ENCODE assay signal across 17 cellular contexts in genomic region chr10:49162063-49162462, GRCh38. TPM values are rescaled to one million over a fixed set of nuclear protein-coding genes. Genes with fewer than 3 reads are reported as not detected.
DNase-seq lines count a peak whose midpoint lies in the region; ATAC-seq and TF ChIP-seq lines count a peak whose summit lies in the region.
"Had no signal": no experiment of that assay in that cellular context is flagged by ENCODE, and none has a peak within 500 bp of the region (broad histone marks: within the 10 kb centered on the region; RNA-seq: fewer than 3 reads in every experiment).

No MANE protein-coding gene starts in this region.

- ATAC-seq in IMR-90 (ENCODE audit: low read depth) (no peak), HG03571 (IDR thresholded peaks at IDR 0.05; ENCODE audit: unreplicated experiment) (no peak)
- peak; percentile 24 for ATAC-seq in activated T-helper 17 cell treated with anti-CD3 and anti-CD28 coated beads, Interleukin-2, amount 50 U/mL, for 72 hours (replicated peaks)
- ATAC-seq: CD8-positive, alpha-beta T cell had no signal

- no peak overlapping the region for H2AK9ac ChIP-seq in IMR-90 (replicated peaks; ENCODE audit: low read depth, low read length, poor library complexity)

- H2BK15ac ChIP-seq in IMR-90 (ENCODE audit: low read depth, low read length), result peak overlapping the region; percentile 31; the same call in 1 of the 3 replicates

- in situ Hi-C loops in IMR-90 (cut with MboI; ENCODE audit: low sequenced_read_pairs), result no loop called here

- no peak overlapping the region for H2AFZ ChIP-seq in IMR-90 (replicated peaks; ENCODE audit: low read length, poor library complexity)
- H2AFZ ChIP-seq: GM23248 had no signal

- no peak for TF ChIP-seq POLR2A in IMR-90 (IDR thresholded peaks at IDR 0.05; ENCODE audit: low read depth, low read length)

- no peaks in the 10 kb centered on the region for H4K20me1 ChIP-seq in IMR-90 (ENCODE audit: insufficient read depth, low read length)

- peak overlapping the region; percentile 56; the same call in 1 of the 2 replicates for H3K4ac ChIP-seq in IMR-90 (ENCODE audit: low read depth, low read length)

- H2BK120ac ChIP-seq in IMR-90 (ENCODE audit: low read depth, low read length), result peak overlapping the region; percentile 80

- POLR2A ChIA-PET in IMR-90 (lab: Charles Lee; ENCODE audit: unreplicated experiment), result no interaction called here

- no peak overlapping the region for H3K23ac ChIP-seq in IMR-90 (ENCODE audit: low read depth, low read length)

- intact Hi-C loops in IMR-90 (cut with micrococcal nuclease), result loop anchor here (5.0 to 10.0 kb wide), 2 partner anchors 353 to 505 kb away; no protein-coding TSS in a partner anchor

- no peak overlapping the region for H3K4me2 ChIP-seq in IMR-90 (ENCODE audit: low read depth, low read length)

- H3K36me3 ChIP-seq in IMR-90 (ENCODE audit: control insufficient read depth, insufficient read depth, low read length) (no peaks in the 10 kb centered on the region), endodermal cell (ENCODE audit: control insufficient read depth, insufficient read depth, low read length) (no peaks in the 10 kb centered on the region)

- no peak overlapping the region for H3K27ac ChIP-seq in IMR-90 (ENCODE audit: insufficient read depth, low read length)
- no peak overlapping the region for H3K27ac ChIP-seq in endodermal cell (ENCODE audit: low read depth, low read length)
- H3K27ac ChIP-seq: GM23248 had no signal

- H3K79me1 ChIP-seq in IMR-90 (ENCODE audit: low read depth in 1 of 2, low read length in 2 of 2), result no peaks in the 10 kb centered on the region

- WGBS in IMR-90 (ENCODE audit: extremely low coverage in 2 of 2, insufficient read length in 1 of 2), 2 experiments, result 88% methylated on average over 4 of the region's 5 CpGs; no CpG with 5 or more reads in 1 of the 2 experiments
- WGBS in endodermal cell (ENCODE audit: insufficient coverage in 1 of 2, insufficient read length in 1 of 2), 2 experiments, result 94 to 96% methylated on average over 4 to 5 of the region's 5 CpGs

- peak overlapping the region; percentile 40 for H2BK20ac ChIP-seq in IMR-90 (ENCODE audit: low read depth, low read length)

- no TSS peak for BruUV-seq in IMR-90 (replicated peaks; lab: Mats Ljungman, UMichigan)

- H4K8ac ChIP-seq in IMR-90 (ENCODE audit: low read depth in 2 of 2, low read length in 2 of 2), result no peak overlapping the region; a peak in 1 of 4 replicates

- H3K4me1 Mint-ChIP-seq in activated T-helper 17 cell treated with anti-CD3 and anti-CD28 coated beads, Interleukin-2, amount 50 U/mL, for 72 hours, result peaks cover 30% of the 10 kb centered on the region
- H3K4me1 Mint-ChIP-seq in endodermal cell, result peaks cover 7% of the 10 kb centered on the region

- H3K9me1 ChIP-seq in IMR-90 (ENCODE audit: insufficient read depth, low read length), result peaks cover 17% of the 10 kb centered on the region

- H3K56ac ChIP-seq in IMR-90 (ENCODE audit: extremely low read depth, insufficient read depth, low read length), result no peak overlapping the region

- no peak for TF ChIP-seq RAD21 in IMR-90 (IDR thresholded peaks at IDR 0.05; ENCODE audit: low read length)

- DNase-seq in IMR-90 (peak; percentile 57), endodermal cell (peak; percentile 5), cortex of kidney (lab: John Stamatoyannopoulos, UW) (no peak), KG1 (lab: John Stamatoyannopoulos, UW) (no peak)
- DNase-seq: COR-L47, DMS153, DMS79 treated with DMSO at 0.1 percent for 48 hours had no signal

- H4K91ac ChIP-seq in IMR-90 (ENCODE audit: insufficient read depth, low read depth, low read length), result peak overlapping the region; percentile 7; the same call in 1 of the 2 replicates

- H3K27me3 ChIP-seq in IMR-90 (ENCODE audit: control insufficient read depth, insufficient read depth, low read length) (no peaks in the 10 kb centered on the region), endodermal cell (ENCODE audit: control insufficient read depth, insufficient read depth, low read length, poor library complexity, severe bottlenecking) (no peaks in the 10 kb centered on the region)

- no peak for TF ChIP-seq CTCF in IMR-90 (conservative IDR thresholded peaks at IDR 0.05; ENCODE audit: low read depth, low read length)
- no peak for TF ChIP-seq CTCF in endodermal cell (conservative IDR thresholded peaks at IDR 0.05)

- H3K27ac Mint-ChIP-seq in activated T-helper 17 cell treated with anti-CD3 and anti-CD28 coated beads, Interleukin-2, amount 50 U/mL, for 72 hours, result peak overlapping the region; percentile 23
- no peak overlapping the region for H3K27ac Mint-ChIP-seq in endodermal cell
- H3K27ac Mint-ChIP-seq: CD8-positive, alpha-beta T cell; H9 had no signal

- H3K9me3 Mint-ChIP-seq in activated T-helper 17 cell treated with anti-CD3 and anti-CD28 coated beads, Interleukin-2, amount 50 U/mL, for 72 hours, result peaks cover 4% of the 10 kb centered on the region
- no peaks in the 10 kb centered on the region for H3K9me3 Mint-ChIP-seq in endodermal cell
- H3K9me3 Mint-ChIP-seq: CD14-positive monocyte; CD8-positive, alpha-beta T cell had no signal

- H3K4me1 ChIP-seq in IMR-90 (ENCODE audit: control insufficient read depth, insufficient read depth, low read length) (peaks cover 13% of the 10 kb centered on the region), endodermal cell (ENCODE audit: control insufficient read depth, insufficient read depth, low read length) (no peaks in the 10 kb centered on the region)

- H3K9me3 ChIP-seq in IMR-90 (ENCODE audit: control insufficient read depth, insufficient read depth, low read length) (no peaks in the 10 kb centered on the region), endodermal cell (ENCODE audit: control insufficient read depth, low read length) (no peaks in the 10 kb centered on the region)

- H3K4me3 Mint-ChIP-seq in activated T-helper 17 cell treated with anti-CD3 and anti-CD28 coated beads, Interleukin-2, amount 50 U/mL, for 72 hours, result no peak overlapping the region
- H3K4me3 Mint-ChIP-seq in endodermal cell, result no peak overlapping the region
- H3K4me3 Mint-ChIP-seq: CD14-positive monocyte; CD8-positive, alpha-beta T cell; H9 had no signal

- peaks cover 4% of the 10 kb centered on the region for H3K27me3 Mint-ChIP-seq in activated T-helper 17 cell treated with anti-CD3 and anti-CD28 coated beads, Interleukin-2, amount 50 U/mL, for 72 hours
- no peaks in the 10 kb centered on the region for H3K27me3 Mint-ChIP-seq in endodermal cell (ENCODE audit: insufficient read depth)

- peak overlapping the region; percentile 7; the same call in 1 of the 2 replicates for H3K18ac ChIP-seq in IMR-90 (ENCODE audit: low read depth, low read length)

- CTCF ChIA-PET in IMR-90 (lab: Yijun Ruan, JAX), result interaction anchor here (0.7 to 1.5 kb wide), 5 partner anchors 8 to 49 kb away, joined by 3 to 5 read pairs (median 3); no protein-coding TSS in a partner anchor

- H3K4me3 ChIP-seq in IMR-90 (ENCODE audit: insufficient read depth, low read depth, low read length), result no peak overlapping the region
- no peak overlapping the region for H3K4me3 ChIP-seq in endodermal cell (ENCODE audit: low read length)
- H3K4me3 ChIP-seq: GM23248 had no signal

- H3K14ac ChIP-seq in IMR-90 (replicated peaks; ENCODE audit: low read depth, low read length), result 0 out of 2 replicates have a peak overlapping the region, but pooled peaks have one; percentile 35

- H2AK5ac ChIP-seq in IMR-90 (ENCODE audit: low read depth, low read length), result peak overlapping the region; percentile 88

- H3K36me3 Mint-ChIP-seq in activated T-helper 17 cell treated with anti-CD3 and anti-CD28 coated beads, Interleukin-2, amount 50 U/mL, for 72 hours (ENCODE audit: low read depth), result peaks cover 99% of the 10 kb centered on the region
- H3K36me3 Mint-ChIP-seq in endodermal cell (ENCODE audit: low read depth), result no peaks in the 10 kb centered on the region
- H3K36me3 Mint-ChIP-seq: CD8-positive, alpha-beta T cell had no signal

- no peak overlapping the region for H2BK5ac ChIP-seq in IMR-90 (ENCODE audit: low read depth, low read length, poor library complexity, severe bottlenecking)

- H4K5ac ChIP-seq in IMR-90 (ENCODE audit: low read depth, low read length), result no peak overlapping the region

- dilution Hi-C loops in IMR-90 (cut with HindIII; ENCODE audit: low sequenced_read_pairs, unreplicated experiment), result no loop called here

- H3K9ac ChIP-seq in IMR-90 (ENCODE audit: low read depth, low read length) (no peak overlapping the region), endodermal cell (ENCODE audit: extremely low read depth, low read length, poor library complexity, severe bottlenecking) (no peak overlapping the region)
- H3K9ac ChIP-seq: GM23248 had no signal

TF ChIP-seq in IMR-90, 13 proteins besides CTCF, POLR2A, EP300 and RAD21 (continues in another document):
- TF ChIP-seq CHD1 (IDR thresholded peaks at IDR 0.05; ENCODE audit: low read depth, low read length), result no peak
- TF ChIP-seq BHLHE40 (IDR thresholded peaks at IDR 0.05; ENCODE audit: low read depth, low read length), result no peak
- TF ChIP-seq RCOR1 (IDR thresholded peaks at IDR 0.05; ENCODE audit: insufficient replicate concordance, low read length), result no peak

RNA-seq across cellular contexts. Expression of gene TMEM273, which starts 26.1 kb away (rescaled TPM):
- total RNA-seq in IMR-90 (2012; rRNA removed), result not detected in 2 replicates
- not detected in 2 replicates for polyA plus RNA-seq in IMR-90 (2012; rRNA removed)
- polyA plus RNA-seq in IMR-90 (2012; cell fraction: cytosol; rRNA removed), result not detected in 2 replicates
- polyA plus RNA-seq in IMR-90 (2012; cell fraction: nucleus; rRNA removed; ENCODE audit: low replicate concordance), result 0.21 TPM in 1 of 2 replicates, not detected in the other
- total RNA-seq in activated T-helper 17 cell treated with anti-CD3 and anti-CD28 coated beads, Interleukin-2, amount 50 U/mL, for 72 hours, result 100 to 1,000 TPM in 1 of 2 donors, 10 to 100 TPM in 1; 92.2 to 262 TPM
- total RNA-seq in endodermal cell, result not detected
- polyA plus RNA-seq in endodermal cell (2013, experiment 1 of 2), result not detected
- polyA plus RNA-seq in endodermal cell (2013, experiment 2 of 2), result not detected
- total RNA-seq: A673, GM23248, H9, HepG2, HT1080 had no signal
- polyA plus RNA-seq: BJ, GM23248, HepG2 had no signal

RNA-seq across cellular contexts. Expression of gene FAM170B, which starts 28.2 kb away (rescaled TPM):
- total RNA-seq in IMR-90 (2012; rRNA removed) (not detected in 2 replicates), endodermal cell (not detected)
- polyA plus RNA-seq in IMR-90 (2012; rRNA removed), result not detected in 2 replicates
- not detected in 2 replicates for polyA plus RNA-seq in IMR-90 (2012; cell fraction: cytosol; rRNA removed)
- not detected in 2 replicates for polyA plus RNA-seq in IMR-90 (2012; cell fraction: nucleus; rRNA removed; ENCODE audit: low replicate concordance)
- not detected for total RNA-seq in activated T-helper 17 cell treated with anti-CD3 and anti-CD28 coated beads, Interleukin-2, amount 50 U/mL, for 72 hours
- not detected for polyA plus RNA-seq in endodermal cell (2013, experiment 1 of 2)
- not detected for polyA plus RNA-seq in endodermal cell (2013, experiment 2 of 2)
- total RNA-seq: A673; CD8-positive, alpha-beta T cell; GM23248; H9; HepG2; HT1080 had no signal
- polyA plus RNA-seq: BJ, CD14-positive monocyte, GM23248, HepG2 had no signal

RNA-seq across cellular contexts. Expression of gene VSTM4, which starts 46.7 kb away (rescaled TPM):
- total RNA-seq in IMR-90 (2012; rRNA removed) (2.5 and 2.9 TPM in 2 replicates), endodermal cell (under 1 TPM; 0.51 to 0.77 TPM)
- polyA plus RNA-seq in IMR-90 (2012; rRNA removed), result 2.1 and 2.4 TPM in 2 replicates
- 1.2 and 1.3 TPM in 2 replicates for polyA plus RNA-seq in IMR-90 (2012; cell fraction: cytosol; rRNA removed)
- polyA plus RNA-seq in IMR-90 (2012; cell fraction: nucleus; rRNA removed; ENCODE audit: low replicate concordance), result 0.76 and 2.5 TPM in 2 replicates
- total RNA-seq in activated T-helper 17 cell treated with anti-CD3 and anti-CD28 coated beads, Interleukin-2, amount 50 U/mL, for 72 hours, result under 1 TPM; 0.06 to 0.13 TPM
- polyA plus RNA-seq in endodermal cell (2013, experiment 1 of 2), result 1.4 TPM
- polyA plus RNA-seq in endodermal cell (2013, experiment 2 of 2), result 1.1 TPM
- total RNA-seq: CD8-positive, alpha-beta T cell; HepG2 had no signal
- polyA plus RNA-seq: CD14-positive monocyte, HepG2 had no signal

Comparison
In these comparisons a context has a peak if more than half of its experiments do, and no peak if none do; other contexts are left out.
1. DNase-seq: peak in IMR-90 (single experiment) and endodermal cell (single experiment); none in cortex of kidney (single experiment) and KG1 (single experiment).
2. RNA of gene TMEM273, which starts 26.1 kb away (total RNA-seq): 92.2 to 262 TPM in activated T-helper 17 cell treated with anti-CD3 and anti-CD28 coated beads, Interleukin-2, amount 50 U/mL, for 72 hours; not detected in IMR-90 and not detected in endodermal cell; every median in the first group is over 10 times any median in the second.